1 cellular context compared by ENCODE assay signal in genomic region chr21:43782741-43783700, GRCh38.
TF ChIP-seq lines count a peak whose summit lies in the region.

No MANE protein-coding gene starts in this region.

TF ChIP-seq in HepG2, 621 proteins besides CTCF, POLR2A, EP300 and RAD21 (continued from another document):
- TF ChIP-seq, protein P1, sequence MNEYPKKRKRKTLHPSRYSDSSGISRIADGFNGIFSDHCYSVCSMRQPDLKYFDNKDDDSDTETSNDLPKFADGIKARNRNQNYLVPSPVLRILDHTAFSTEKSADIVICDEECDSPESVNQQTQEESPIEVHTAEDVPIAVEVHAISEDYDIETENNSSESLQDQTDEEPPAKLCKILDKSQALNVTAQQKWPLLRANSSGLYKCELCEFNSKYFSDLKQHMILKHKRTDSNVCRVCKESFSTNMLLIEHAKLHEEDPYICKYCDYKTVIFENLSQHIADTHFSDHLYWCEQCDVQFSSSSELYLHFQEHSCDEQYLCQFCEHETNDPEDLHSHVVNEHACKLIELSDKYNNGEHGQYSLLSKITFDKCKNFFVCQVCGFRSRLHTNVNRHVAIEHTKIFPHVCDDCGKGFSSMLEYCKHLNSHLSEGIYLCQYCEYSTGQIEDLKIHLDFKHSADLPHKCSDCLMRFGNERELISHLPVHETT (CRISPR knock-in tag; conservative IDR thresholded peaks at IDR 0.05): peak; percentile 66; the same call in 1 of the 2 replicates
- TF ChIP-seq PLRG1 (conservative IDR thresholded peaks at IDR 0.05) (no peak), ZNF225 (CRISPR knock-in tag; IDR thresholded peaks at IDR 0.05) (no peak), HOXA7 (CRISPR knock-in tag; IDR thresholded peaks at IDR 0.05) (no peak), ATAD3A (CRISPR knock-in tag; IDR thresholded peaks at IDR 0.05) (no peak), ISX (CRISPR knock-in tag; conservative IDR thresholded peaks at IDR 0.05) (no peak), MEIS1 (CRISPR knock-in tag; IDR thresholded peaks at IDR 0.05; ENCODE audit: borderline replicate concordance) (peak; percentile 82; the same call in 1 of the 2 replicates), TCF7 (IDR thresholded peaks at IDR 0.05; ENCODE audit: low read depth) (peak; percentile 72), PHB2 (IDR thresholded peaks at IDR 0.05; ENCODE audit: partially characterized antibody) (no peak), DNMT3B (CRISPR knock-in tag; conservative IDR thresholded peaks at IDR 0.05) (peak; percentile 64; the same call in 1 of the 2 replicates), SUZ12 (IDR thresholded peaks at IDR 0.05; ENCODE audit: low read depth, low read length) (no peak), ZNF337 (CRISPR knock-in tag; IDR thresholded peaks at IDR 0.05; ENCODE audit: borderline replicate concordance, low read depth) (no peak), BHLHE40 (IDR thresholded peaks at IDR 0.05; ENCODE audit: low read length) (peak; percentile 55; the same call in 1 of the 2 replicates), HMG20B (CRISPR knock-in tag; conservative IDR thresholded peaks at IDR 0.05) (no peak), ZNF570 (CRISPR knock-in tag; IDR thresholded peaks at IDR 0.05; ENCODE audit: borderline replicate concordance) (no peak), KLF11 (CRISPR knock-in tag; IDR thresholded peaks at IDR 0.05) (0 out of 2 replicates have a peak, but pooled peaks have one; percentile 75), HNF1B (CRISPR knock-in tag; IDR thresholded peaks at IDR 0.05) (peak; percentile 97), TARDBP (CRISPR knock-in tag; IDR thresholded peaks at IDR 0.05) (peak; percentile 98)
- TF ChIP-seq, protein P2, sequence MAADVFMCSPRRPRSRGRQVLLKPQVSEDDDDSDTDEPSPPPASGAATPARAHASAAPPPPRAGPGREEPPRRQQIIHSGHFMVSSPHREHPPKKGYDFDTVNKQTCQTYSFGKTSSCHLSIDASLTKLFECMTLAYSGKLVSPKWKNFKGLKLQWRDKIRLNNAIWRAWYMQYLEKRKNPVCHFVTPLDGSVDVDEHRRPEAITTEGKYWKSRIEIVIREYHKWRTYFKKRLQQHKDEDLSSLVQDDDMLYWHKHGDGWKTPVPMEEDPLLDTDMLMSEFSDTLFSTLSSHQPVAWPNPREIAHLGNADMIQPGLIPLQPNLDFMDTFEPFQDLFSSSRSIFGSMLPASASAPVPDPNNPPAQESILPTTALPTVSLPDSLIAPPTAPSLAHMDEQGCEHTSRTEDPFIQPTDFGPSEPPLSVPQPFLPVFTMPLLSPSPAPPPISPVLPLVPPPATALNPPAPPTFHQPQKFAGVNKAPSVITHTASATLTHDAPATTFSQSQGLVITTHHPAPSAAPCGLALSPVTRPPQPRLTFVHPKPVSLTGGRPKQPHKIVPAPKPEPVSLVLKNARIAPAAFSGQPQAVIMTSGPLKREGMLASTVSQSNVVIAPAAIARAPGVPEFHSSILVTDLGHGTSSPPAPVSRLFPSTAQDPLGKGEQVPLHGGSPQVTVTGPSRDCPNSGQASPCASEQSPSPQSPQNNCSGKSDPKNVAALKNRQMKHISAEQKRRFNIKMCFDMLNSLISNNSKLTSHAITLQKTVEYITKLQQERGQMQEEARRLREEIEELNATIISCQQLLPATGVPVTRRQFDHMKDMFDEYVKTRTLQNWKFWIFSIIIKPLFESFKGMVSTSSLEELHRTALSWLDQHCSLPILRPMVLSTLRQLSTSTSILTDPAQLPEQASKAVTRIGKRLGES (CRISPR knock-in tag; IDR thresholded peaks at IDR 0.05; ENCODE audit: borderline replicate concordance): no peak
- TF ChIP-seq, protein P3, sequence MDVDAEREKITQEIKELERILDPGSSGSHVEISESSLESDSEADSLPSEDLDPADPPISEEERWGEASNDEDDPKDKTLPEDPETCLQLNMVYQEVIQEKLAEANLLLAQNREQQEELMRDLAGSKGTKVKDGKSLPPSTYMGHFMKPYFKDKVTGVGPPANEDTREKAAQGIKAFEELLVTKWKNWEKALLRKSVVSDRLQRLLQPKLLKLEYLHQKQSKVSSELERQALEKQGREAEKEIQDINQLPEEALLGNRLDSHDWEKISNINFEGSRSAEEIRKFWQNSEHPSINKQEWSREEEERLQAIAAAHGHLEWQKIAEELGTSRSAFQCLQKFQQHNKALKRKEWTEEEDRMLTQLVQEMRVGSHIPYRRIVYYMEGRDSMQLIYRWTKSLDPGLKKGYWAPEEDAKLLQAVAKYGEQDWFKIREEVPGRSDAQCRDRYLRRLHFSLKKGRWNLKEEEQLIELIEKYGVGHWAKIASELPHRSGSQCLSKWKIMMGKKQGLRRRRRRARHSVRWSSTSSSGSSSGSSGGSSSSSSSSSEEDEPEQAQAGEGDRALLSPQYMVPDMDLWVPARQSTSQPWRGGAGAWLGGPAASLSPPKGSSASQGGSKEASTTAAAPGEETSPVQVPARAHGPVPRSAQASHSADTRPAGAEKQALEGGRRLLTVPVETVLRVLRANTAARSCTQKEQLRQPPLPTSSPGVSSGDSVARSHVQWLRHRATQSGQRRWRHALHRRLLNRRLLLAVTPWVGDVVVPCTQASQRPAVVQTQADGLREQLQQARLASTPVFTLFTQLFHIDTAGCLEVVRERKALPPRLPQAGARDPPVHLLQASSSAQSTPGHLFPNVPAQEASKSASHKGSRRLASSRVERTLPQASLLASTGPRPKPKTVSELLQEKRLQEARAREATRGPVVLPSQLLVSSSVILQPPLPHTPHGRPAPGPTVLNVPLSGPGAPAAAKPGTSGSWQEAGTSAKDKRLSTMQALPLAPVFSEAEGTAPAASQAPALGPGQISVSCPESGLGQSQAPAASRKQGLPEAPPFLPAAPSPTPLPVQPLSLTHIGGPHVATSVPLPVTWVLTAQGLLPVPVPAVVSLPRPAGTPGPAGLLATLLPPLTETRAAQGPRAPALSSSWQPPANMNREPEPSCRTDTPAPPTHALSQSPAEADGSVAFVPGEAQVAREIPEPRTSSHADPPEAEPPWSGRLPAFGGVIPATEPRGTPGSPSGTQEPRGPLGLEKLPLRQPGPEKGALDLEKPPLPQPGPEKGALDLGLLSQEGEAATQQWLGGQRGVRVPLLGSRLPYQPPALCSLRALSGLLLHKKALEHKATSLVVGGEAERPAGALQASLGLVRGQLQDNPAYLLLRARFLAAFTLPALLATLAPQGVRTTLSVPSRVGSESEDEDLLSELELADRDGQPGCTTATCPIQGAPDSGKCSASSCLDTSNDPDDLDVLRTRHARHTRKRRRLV (CRISPR knock-in tag; IDR thresholded peaks at IDR 0.05): no peak
